In genomic region chr2:236933351-236933750, GRCh38 we compare ENCODE assay signal across 34 cellular contexts.
"Had no signal": no experiment of that assay in that cellular context is flagged by ENCODE, and none has a peak within 500 bp of the region (broad histone marks: within the 10 kb centered on the region; RNA-seq: fewer than 3 reads in every experiment).

No MANE protein-coding gene starts in this region.

- H3K27ac Mint-ChIP-seq: activated CD4-positive, alpha-beta T cell treated with anti-CD3 and anti-CD28 coated beads, Interleukin-2, amount 10 ng/mL, durations not matched to agents 24 days and 14 days; activated CD8-positive, alpha-beta T cell treated with anti-CD3 and anti-CD28 coated beads for 36 hours; activated naive CD8-positive, alpha-beta T cell treated with anti-CD3 and anti-CD28 coated beads for 36 hours; activated T-cell treated with anti-CD3 and anti-CD28 coated beads, Interleukin-2, amount 50 U/mL, for 72 hours; activated T-helper 17 cell treated with anti-CD3 and anti-CD28 coated beads, Interleukin-2, amount 50 U/mL, for 72 hours; T-helper 2 cell treated with Interferon-gamma antibody and Interleukin-4, amounts not matched to agents 5 μg/mL and 100 μg/mL, for 36 hours had no signal

- H3K9me3 ChIP-seq: MG63, Peyer's patch had no signal

- H3K27ac ChIP-seq: brain microvascular endothelial cell, Peyer's patch, RWPE1, SK-N-MC had no signal

- H3K9me3 Mint-ChIP-seq: activated CD4-positive, alpha-beta T cell treated with anti-CD3 and anti-CD28 coated beads, Interleukin-2, amount 10 ng/mL, durations not matched to agents 24 days and 14 days; activated CD8-positive, alpha-beta T cell treated with anti-CD3 and anti-CD28 coated beads for 36 hours; activated naive CD8-positive, alpha-beta T cell treated with anti-CD3 and anti-CD28 coated beads for 36 hours; activated T-cell treated with anti-CD3 and anti-CD28 coated beads, Interleukin-2, amount 50 U/mL, for 72 hours; activated T-helper 17 cell treated with anti-CD3 and anti-CD28 coated beads, Interleukin-2, amount 50 U/mL, for 72 hours; T-helper 2 cell treated with Interferon-gamma antibody and Interleukin-4, amounts not matched to agents 5 μg/mL and 100 μg/mL, for 36 hours had no signal

- H3K36me3 Mint-ChIP-seq: activated naive CD8-positive, alpha-beta T cell treated with anti-CD3 and anti-CD28 coated beads for 36 hours had no signal

- H3K4me3 Mint-ChIP-seq: activated CD4-positive, alpha-beta T cell treated with anti-CD3 and anti-CD28 coated beads, Interleukin-2, amount 10 ng/mL, durations not matched to agents 24 days and 14 days; activated CD8-positive, alpha-beta T cell treated with anti-CD3 and anti-CD28 coated beads for 36 hours; activated naive CD8-positive, alpha-beta T cell treated with anti-CD3 and anti-CD28 coated beads for 36 hours; activated T-cell treated with anti-CD3 and anti-CD28 coated beads, Interleukin-2, amount 50 U/mL, for 72 hours; activated T-helper 17 cell treated with anti-CD3 and anti-CD28 coated beads, Interleukin-2, amount 50 U/mL, for 72 hours; T-helper 2 cell treated with Interferon-gamma antibody and Interleukin-4, amounts not matched to agents 5 μg/mL and 100 μg/mL, for 36 hours had no signal

- DNase-seq: activated CD4-positive, alpha-beta T cell treated with anti-CD3 and anti-CD28 coated beads, Interleukin-2, amount 10 ng/mL, durations not matched to agents 24 days and 14 days; activated CD4-positive, alpha-beta T cell treated with anti-CD3 and anti-CD28 coated beads, Interleukin-2, amount 50 U/mL, for 4 hours; activated CD8-positive, alpha-beta T cell treated with anti-CD3 and anti-CD28 coated beads for 36 hours; activated effector memory CD4-positive, alpha-beta T cell treated with anti-CD3 and anti-CD28 coated beads, Interleukin-2, amount 50 U/mL, for 16 hours; activated naive CD4-positive, alpha-beta T cell; activated naive CD4-positive, alpha-beta T cell treated with anti-CD3 and anti-CD28 coated beads, Interleukin-2, amount 50 U/mL, for 16 hours; activated naive CD8-positive, alpha-beta T cell treated with anti-CD3 and anti-CD28 coated beads for 36 hours; activated T-cell treated with anti-CD3 and anti-CD28 coated beads, Interleukin-2, amount 50 U/mL, for 1 hour; activated T-cell treated with anti-CD3 and anti-CD28 coated beads, Interleukin-2, amount 50 U/mL, for 72 hours; amniotic stem cell; aorta; brain microvascular endothelial cell; central memory CD4-positive, alpha-beta T cell; Karpas-422; MG63; NCI-H1048; NCI-H1105 treated with DMSO at 0.1 percent for 48 hours; NCI-H1436; NCI-H1694; NCI-H1930; NCI-H2081 treated with DMSO at 0.1 percent for 48 hours; NCI-H510A; NCI-H526; NCI-H748 treated with DMSO at 0.1 percent for 48 hours; NK-92 treated with Interleukin-12 subunit alpha and Interleukin-12 subunit beta, amount 100 ng/mL, for 24 hours; PC-3; Peyer's patch; SIG-M5 had no signal

- H3K27me3 Mint-ChIP-seq: activated CD8-positive, alpha-beta T cell treated with anti-CD3 and anti-CD28 coated beads for 36 hours had no signal

- H3K4me1 Mint-ChIP-seq: activated naive CD8-positive, alpha-beta T cell treated with anti-CD3 and anti-CD28 coated beads for 36 hours; activated T-helper 17 cell treated with anti-CD3 and anti-CD28 coated beads, Interleukin-2, amount 50 U/mL, for 72 hours had no signal

- H3K4me3 ChIP-seq: MG63, Peyer's patch, SK-N-MC had no signal

- FAIRE-seq: TTC549 had no signal

- H3K36me3 ChIP-seq: brain microvascular endothelial cell, MG63, Peyer's patch had no signal

- H3K4me1 ChIP-seq: Peyer's patch had no signal

- ATAC-seq: activated CD8-positive, alpha-beta T cell treated with anti-CD3 and anti-CD28 coated beads for 36 hours; activated T-cell treated with anti-CD3 and anti-CD28 coated beads, Interleukin-2, amount 50 U/mL, for 72 hours; activated T-helper 17 cell treated with anti-CD3 and anti-CD28 coated beads, Interleukin-2, amount 50 U/mL, for 72 hours; PC-3; Right ventricle myocardium inferior had no signal

- H3K27me3 ChIP-seq: brain microvascular endothelial cell, MG63, Peyer's patch had no signal
